8 cellular contexts compared by ENCODE assay signal in genomic region chr14:35809597-35809996, GRCh38. TPM values are rescaled to one million over a fixed set of nuclear protein-coding genes. Genes with fewer than 3 reads are reported as not detected.
DNase-seq lines count a peak whose midpoint lies in the region; ATAC-seq and TF ChIP-seq lines count a peak whose summit lies in the region.

No MANE protein-coding gene starts in this region.

- no peaks in the 10 kb centered on the region for H3K36me3 Mint-ChIP-seq in GM23338 (ENCODE audit: low read depth)

- peaks cover 3% of the 10 kb centered on the region for H3K27me3 Mint-ChIP-seq in GM23338 (ENCODE audit: insufficient read depth, low read depth, poor library complexity)

- H3K9ac ChIP-seq in SU-DHL-6 (ENCODE audit: low read length) = no peak overlapping the region

- H3K27ac Mint-ChIP-seq in GM23338 = no peak overlapping the region

- peak overlapping the region; percentile 94; the same call in 1 of the 3 replicates for H3K4me3 Mint-ChIP-seq in GM23338

- H3F3A ChIP-seq in GM23338 (replicated peaks; ENCODE audit: low read depth) (no peaks in the 10 kb centered on the region), SU-DHL-6 (ENCODE audit: insufficient read depth) (peaks cover 34% of the 10 kb centered on the region)

- H3K9me2 ChIP-seq in GM23338 (ENCODE audit: insufficient read depth) (no peaks in the 10 kb centered on the region), SU-DHL-6 (replicated peaks; ENCODE audit: insufficient read depth, low read length) (no peaks in the 10 kb centered on the region)

- H3K36me3 ChIP-seq in GM23338 (ENCODE audit: insufficient read depth) (no peaks in the 10 kb centered on the region), SU-DHL-6 (ENCODE audit: low read length) (no peaks in the 10 kb centered on the region)

- H2AFZ ChIP-seq in GM23338 (no peak overlapping the region), SU-DHL-6 (ENCODE audit: low read depth, low read length, severe bottlenecking) (peak overlapping the region; percentile 3)

- DNase-seq in GM23338 (ENCODE audit: low spot score) (no peak), fibroblast of the aortic adventitia (ENCODE audit: low read depth) (no peak), skeletal muscle cell (ENCODE audit: low read depth) (no peak), NCI-H2107 treated with DMSO at 0.1 percent for 48 hours (lab: John Stamatoyannopoulos, UW; ENCODE audit: unreplicated experiment) (no peak), NCI-H1694 treated with DMSO at 0.1 percent for 48 hours (lab: John Stamatoyannopoulos, UW) (no peak), NCI-H345 treated with DMSO at 0.1 percent for 48 hours (lab: John Stamatoyannopoulos, UW; ENCODE audit: unreplicated experiment) (no peak), HK-2 (ENCODE audit: unreplicated experiment) (no peak)

- H3K4me2 ChIP-seq in GM23338 (no peak overlapping the region), SU-DHL-6 (ENCODE audit: low read depth, low read length, poor library complexity, severe bottlenecking) (peak overlapping the region; percentile 65)

- no peaks in the 10 kb centered on the region for H3K9me3 ChIP-seq in SU-DHL-6 (ENCODE audit: insufficient read depth, low read length)

- H3K4me3 ChIP-seq in GM23338 (no peak overlapping the region), SU-DHL-6 (ENCODE audit: insufficient read depth, low read length, poor library complexity, severe bottlenecking) (no peak overlapping the region), fibroblast of the aortic adventitia (ENCODE audit: low read depth, low read length) (peak overlapping the region; percentile 84), skeletal muscle cell (ENCODE audit: low read depth, low read length) (peak overlapping the region; percentile 81)

- H3K4me1 ChIP-seq in GM23338 (ENCODE audit: insufficient read depth) = peaks cover 9% of the 10 kb centered on the region; the same call in 1 of the 2 replicates

- TF ChIP-seq CTCF in GM23338 (conservative IDR thresholded peaks at IDR 0.05; ENCODE audit: low read depth in 2 of 2) (no peak), SU-DHL-6 (IDR thresholded peaks at IDR 0.05; ENCODE audit: insufficient read depth, low read length, poor library complexity, severe bottlenecking) (no peak), fibroblast of the aortic adventitia (IDR thresholded peaks at IDR 0.05; ENCODE audit: insufficient read depth, low read length) (no peak)

- H3K27me3 ChIP-seq in GM23338 (ENCODE audit: insufficient read depth) = no peaks in the 10 kb centered on the region
- no peaks in the 10 kb centered on the region for H3K27me3 ChIP-seq in SU-DHL-6 (ENCODE audit: low read length)

- H4K20me1 ChIP-seq in GM23338 (replicated peaks; ENCODE audit: insufficient read depth) = no peaks in the 10 kb centered on the region; the same call in 1 of the 2 replicates
- H4K20me1 ChIP-seq in SU-DHL-6 (ENCODE audit: low read depth, low read length) = no peaks in the 10 kb centered on the region

- ATAC-seq in GM23338 = no peak

- peaks cover 15% of the 10 kb centered on the region for H3K4me1 Mint-ChIP-seq in GM23338

- H3K79me2 ChIP-seq in GM23338 (replicated peaks; ENCODE audit: insufficient read depth) = peaks cover 33% of the 10 kb centered on the region
- H3K79me2 ChIP-seq in SU-DHL-6 (ENCODE audit: insufficient read depth, low read length) = peaks cover 19% of the 10 kb centered on the region

- H3K27ac ChIP-seq in GM23338 (ENCODE audit: low read depth) = no peak overlapping the region
- H3K27ac ChIP-seq in SU-DHL-6 (ENCODE audit: low read depth, low read length) = 0 out of 2 replicates have a peak overlapping the region, but pooled peaks have one; percentile 79

- H3K9me3 Mint-ChIP-seq in GM23338 = no peaks in the 10 kb centered on the region

TF ChIP-seq in GM23338, 12 proteins besides CTCF, POLR2A, EP300 and RAD21:
- no peak for TF ChIP-seq POLR2AphosphoS5 (IDR thresholded peaks at IDR 0.05; ENCODE audit: low read depth)
- TF ChIP-seq, protein P1, sequence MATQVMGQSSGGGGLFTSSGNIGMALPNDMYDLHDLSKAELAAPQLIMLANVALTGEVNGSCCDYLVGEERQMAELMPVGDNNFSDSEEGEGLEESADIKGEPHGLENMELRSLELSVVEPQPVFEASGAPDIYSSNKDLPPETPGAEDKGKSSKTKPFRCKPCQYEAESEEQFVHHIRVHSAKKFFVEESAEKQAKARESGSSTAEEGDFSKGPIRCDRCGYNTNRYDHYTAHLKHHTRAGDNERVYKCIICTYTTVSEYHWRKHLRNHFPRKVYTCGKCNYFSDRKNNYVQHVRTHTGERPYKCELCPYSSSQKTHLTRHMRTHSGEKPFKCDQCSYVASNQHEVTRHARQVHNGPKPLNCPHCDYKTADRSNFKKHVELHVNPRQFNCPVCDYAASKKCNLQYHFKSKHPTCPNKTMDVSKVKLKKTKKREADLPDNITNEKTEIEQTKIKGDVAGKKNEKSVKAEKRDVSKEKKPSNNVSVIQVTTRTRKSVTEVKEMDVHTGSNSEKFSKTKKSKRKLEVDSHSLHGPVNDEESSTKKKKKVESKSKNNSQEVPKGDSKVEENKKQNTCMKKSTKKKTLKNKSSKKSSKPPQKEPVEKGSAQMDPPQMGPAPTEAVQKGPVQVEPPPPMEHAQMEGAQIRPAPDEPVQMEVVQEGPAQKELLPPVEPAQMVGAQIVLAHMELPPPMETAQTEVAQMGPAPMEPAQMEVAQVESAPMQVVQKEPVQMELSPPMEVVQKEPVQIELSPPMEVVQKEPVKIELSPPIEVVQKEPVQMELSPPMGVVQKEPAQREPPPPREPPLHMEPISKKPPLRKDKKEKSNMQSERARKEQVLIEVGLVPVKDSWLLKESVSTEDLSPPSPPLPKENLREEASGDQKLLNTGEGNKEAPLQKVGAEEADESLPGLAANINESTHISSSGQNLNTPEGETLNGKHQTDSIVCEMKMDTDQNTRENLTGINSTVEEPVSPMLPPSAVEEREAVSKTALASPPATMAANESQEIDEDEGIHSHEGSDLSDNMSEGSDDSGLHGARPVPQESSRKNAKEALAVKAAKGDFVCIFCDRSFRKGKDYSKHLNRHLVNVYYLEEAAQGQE (IDR thresholded peaks at IDR 0.05; ENCODE audit: unreplicated experiment) = no peak
- TF ChIP-seq CREB1 (CRISPR knock-in tag; IDR thresholded peaks at IDR 0.05; ENCODE audit: low read depth) = no peak
- TF ChIP-seq EZH2 (IDR thresholded peaks at IDR 0.05; ENCODE audit: low read depth, unreplicated experiment) = no peak
- no peak for TF ChIP-seq ETS1 (IDR thresholded peaks at IDR 0.05)
- no peak for TF ChIP-seq STAT1 (IDR thresholded peaks at IDR 0.05; ENCODE audit: unreplicated experiment)
- TF ChIP-seq ZNF114 (CRISPR knock-in tag; IDR thresholded peaks at IDR 0.05) = no peak

RNA-seq across cellular contexts. Expression of gene RALGAPA1, which starts 0.5 kb away (rescaled TPM):
- total RNA-seq in GM23338 (2014; rRNA removed; shearing (Covaris generic)) = 26.0 and 27.3 TPM in 2 replicates
- polyA plus RNA-seq in GM23338 (2016; fragmentation: Nextera tagmentation; extraction: Ambion mirVana) = 20.2 and 21.9 TPM in 2 replicates
- total RNA-seq in fibroblast of the aortic adventitia (ENCODE audit: low replicate concordance) = 26.9 and 52.5 TPM in 2 replicates

RNA-seq across cellular contexts. Expression of gene BRMS1L, which starts 16.5 kb away (rescaled TPM):
- total RNA-seq in GM23338 (2014; rRNA removed; shearing (Covaris generic)) = 11.8 and 19.5 TPM in 2 replicates
- 10.7 and 11.8 TPM in 2 replicates for polyA plus RNA-seq in GM23338 (2016; fragmentation: Nextera tagmentation; extraction: Ambion mirVana)
- 3.8 and 5.6 TPM in 2 replicates for total RNA-seq in fibroblast of the aortic adventitia (ENCODE audit: low replicate concordance)

Comparison
In these comparisons a context has a peak if more than half of its experiments do, and no peak if none do; other contexts are left out.
1. H3K4me3 ChIP-seq: peak in fibroblast of the aortic adventitia (single experiment) and skeletal muscle cell (single experiment); none in GM23338 (single experiment) and SU-DHL-6 (single experiment).